In genomic region chr22:22697377-22698120, GRCh38 we compare ENCODE assay signal across 1 cellular context.
TF ChIP-seq lines count a peak whose summit lies in the region.

No MANE protein-coding gene starts in this region.

TF ChIP-seq in H1, 55 proteins besides CTCF, POLR2A, EP300 and RAD21:
- TF ChIP-seq ATF3 (IDR thresholded peaks at IDR 0.05; ENCODE audit: insufficient read depth, low read depth, low read length) (no peak), JUN (IDR thresholded peaks at IDR 0.05; ENCODE audit: low read depth, low read length) (no peak), KDM4A (IDR thresholded peaks at IDR 0.05; ENCODE audit: low read depth, low read length, severe bottlenecking) (no peak), SIRT6 (IDR thresholded peaks at IDR 0.05; ENCODE audit: low read length) (no peak), ASH2L (IDR thresholded peaks at IDR 0.05; ENCODE audit: low read length) (no peak), TAF7 (optimal IDR thresholded peaks at IDR 0.05; ENCODE audit: borderline replicate concordance, low read depth, low read length) (no peak), RBBP5 (IDR thresholded peaks at IDR 0.05; ENCODE audit: borderline replicate concordance, low read depth, low read length) (no peak), MAFK (IDR thresholded peaks at IDR 0.05; ENCODE audit: low read depth, low read length) (no peak), SP1 (IDR thresholded peaks at IDR 0.05; ENCODE audit: low read depth, low read length) (no peak), RXRA (IDR thresholded peaks at IDR 0.05; ENCODE audit: insufficient read depth, low read depth, low read length) (no peak), E2F6 (IDR thresholded peaks at IDR 0.05) (no peak), SP2 (IDR thresholded peaks at IDR 0.05; ENCODE audit: low read length) (no peak)
TF ChIP-seq in H1: peak in this region for 0.
